39 cellular contexts compared by ENCODE assay signal in genomic region chrX:87272491-87272890, GRCh38.
"Had no signal": no experiment of that assay in that cellular context is flagged by ENCODE, and none has a peak within 500 bp of the region (broad histone marks: within the 10 kb centered on the region; RNA-seq: fewer than 3 reads in every experiment).

No MANE protein-coding gene starts in this region.

- H3K36me3 ChIP-seq: adrenal gland, cardiac muscle cell, esophagus squamous epithelium, gastroesophageal sphincter, heart right ventricle, WERI-Rb-1 had no signal

- H3K27ac ChIP-seq: adrenal gland, body of pancreas, cardiac muscle cell, epithelial cell of prostate, esophagus squamous epithelium, gastroesophageal sphincter, heart right ventricle, WERI-Rb-1 had no signal

- H3K4me1 Mint-ChIP-seq: activated CD4-positive, alpha-beta T cell treated with anti-CD3 and anti-CD28 coated beads for 36 hours; activated CD4-positive, alpha-beta T cell treated with anti-CD3 and anti-CD28 coated beads, Interleukin-2, amount 10 ng/mL, durations not matched to agents 24 days and 14 days; activated CD8-positive, alpha-beta memory T cell treated with anti-CD3 and anti-CD28 coated beads, Interleukin-2, amount 10 ng/mL, durations not matched to agents 7 days and 5 days; activated naive CD4-positive, alpha-beta T cell treated with anti-CD3 and anti-CD28 coated beads, Interleukin-2, amount 50 U/mL, for 24 hours; activated naive CD8-positive, alpha-beta T cell treated with anti-CD3 and anti-CD28 coated beads for 36 hours; activated naive CD8-positive, alpha-beta T cell treated with anti-CD3 and anti-CD28 coated beads, Interleukin-2, amount 50 U/mL, for 24 hours; central memory CD8-positive, alpha-beta T cell; T-helper 17 cell had no signal

- ATAC-seq: activated CD4-positive, alpha-beta T cell treated with anti-CD3 and anti-CD28 coated beads for 36 hours; activated CD8-positive, alpha-beta memory T cell treated with anti-CD3 and anti-CD28 coated beads, Interleukin-2, amount 10 ng/mL, durations not matched to agents 7 days and 5 days; activated CD8-positive, alpha-beta T cell treated with anti-CD3 and anti-CD28 coated beads, Interleukin-2, amount 10 ng/mL, durations not matched to agents 7 days and 5 days; activated naive CD8-positive, alpha-beta T cell treated with anti-CD3 and anti-CD28 coated beads, Interleukin-2, amount 50 U/mL, for 24 hours; body of pancreas; effector memory CD8-positive, alpha-beta T cell; gastroesophageal sphincter; heart right ventricle; T-helper 17 cell had no signal

- H3K36me3 Mint-ChIP-seq: activated CD4-positive, alpha-beta memory T cell treated with anti-CD3 and anti-CD28 coated beads for 36 hours; activated CD8-positive, alpha-beta memory T cell treated with anti-CD3 and anti-CD28 coated beads, Interleukin-2, amount 10 ng/mL, durations not matched to agents 7 days and 5 days; activated naive CD4-positive, alpha-beta T cell treated with anti-CD3 and anti-CD28 coated beads, Interleukin-2, amount 50 U/mL, for 24 hours; activated naive CD8-positive, alpha-beta T cell treated with anti-CD3 and anti-CD28 coated beads for 36 hours had no signal

- H3K4me3 ChIP-seq: adrenal gland, body of pancreas, cardiac muscle cell, esophagus squamous epithelium, gastroesophageal sphincter, heart right ventricle had no signal

- FAIRE-seq: endometrium, endothelial cell of umbilical vein had no signal

- DNase-seq: activated CD4-positive, alpha-beta memory T cell treated with anti-CD3 and anti-CD28 coated beads for 36 hours; activated CD4-positive, alpha-beta T cell treated with anti-CD3 and anti-CD28 coated beads for 36 hours; activated CD4-positive, alpha-beta T cell treated with anti-CD3 and anti-CD28 coated beads, Interleukin-2, amount 10 ng/mL, durations not matched to agents 24 days and 14 days; activated CD4-positive, CD25-positive, alpha-beta regulatory T cell; activated CD4-positive, CD25-positive, alpha-beta regulatory T cell treated with anti-CD3 and anti-CD28 coated beads, Interleukin-2, amount 50 U/mL, for 72 hours; activated CD8-positive, alpha-beta memory T cell treated with anti-CD3 and anti-CD28 coated beads, Interleukin-2, amount 10 ng/mL, durations not matched to agents 7 days and 5 days; activated CD8-positive, alpha-beta memory T cell treated with anti-CD3 and anti-CD28 coated beads, Interleukin-2, amount 50 U/mL, for 4 hours; activated CD8-positive, alpha-beta T cell treated with anti-CD3 and anti-CD28 coated beads, Interleukin-2, amount 10 ng/mL, durations not matched to agents 7 days and 5 days; activated effector memory CD4-positive, alpha-beta T cell treated with anti-CD3 and anti-CD28 coated beads, Interleukin-2, amount 50 U/mL, for 16 hours; activated naive CD4-positive, alpha-beta T cell treated with anti-CD3 and anti-CD28 coated beads for 36 hours; activated naive CD8-positive, alpha-beta T cell treated with anti-CD3 and anti-CD28 coated beads for 36 hours; activated naive CD8-positive, alpha-beta T cell treated with anti-CD3 and anti-CD28 coated beads, Interleukin-2, amount 50 U/mL, for 24 hours; activated T-cell treated with anti-CD3 and anti-CD28 coated beads, Interleukin-2, amount 50 U/mL, for 1 hour; activated T-cell treated with anti-CD3 and anti-CD28 coated beads, Interleukin-2, amount 50 U/mL, for 48 hours; adrenal gland; amygdala; aorta; body of pancreas; cortex of kidney; dermis blood vessel endothelial cell; effector CD4-positive, alpha-beta T cell; effector memory CD8-positive, alpha-beta T cell; esophagus squamous epithelium; foreskin melanocyte; heart right ventricle; T-helper 1 cell; T-helper 17 cell; T1000; WERI-Rb-1 had no signal

- H3K4me1 ChIP-seq: adrenal gland, body of pancreas, esophagus squamous epithelium, gastroesophageal sphincter, heart right ventricle had no signal

- H3K27me3 ChIP-seq: body of pancreas, cardiac muscle cell, esophagus squamous epithelium, gastroesophageal sphincter, heart right ventricle had no signal

- H3K27me3 Mint-ChIP-seq: activated CD4-positive, alpha-beta memory T cell treated with anti-CD3 and anti-CD28 coated beads for 36 hours; activated CD4-positive, alpha-beta T cell treated with anti-CD3 and anti-CD28 coated beads for 36 hours; activated CD4-positive, alpha-beta T cell treated with anti-CD3 and anti-CD28 coated beads, Interleukin-2, amount 10 ng/mL, durations not matched to agents 24 days and 14 days; activated CD8-positive, alpha-beta memory T cell treated with anti-CD3 and anti-CD28 coated beads, Interleukin-2, amount 10 ng/mL, durations not matched to agents 7 days and 5 days; activated naive CD4-positive, alpha-beta T cell treated with anti-CD3 and anti-CD28 coated beads, Interleukin-2, amount 50 U/mL, for 24 hours; activated naive CD8-positive, alpha-beta T cell treated with anti-CD3 and anti-CD28 coated beads for 36 hours; activated naive CD8-positive, alpha-beta T cell treated with anti-CD3 and anti-CD28 coated beads, Interleukin-2, amount 50 U/mL, for 24 hours; central memory CD8-positive, alpha-beta T cell; effector memory CD8-positive, alpha-beta T cell; T-helper 17 cell had no signal

- H3K9me3 Mint-ChIP-seq: activated CD4-positive, alpha-beta memory T cell treated with anti-CD3 and anti-CD28 coated beads for 36 hours; activated CD4-positive, alpha-beta T cell treated with anti-CD3 and anti-CD28 coated beads, Interleukin-2, amount 10 ng/mL, durations not matched to agents 24 days and 14 days; activated naive CD4-positive, alpha-beta T cell treated with anti-CD3 and anti-CD28 coated beads for 36 hours; activated naive CD4-positive, alpha-beta T cell treated with anti-CD3 and anti-CD28 coated beads, Interleukin-2, amount 50 U/mL, for 24 hours; activated naive CD8-positive, alpha-beta T cell treated with anti-CD3 and anti-CD28 coated beads for 36 hours; activated naive CD8-positive, alpha-beta T cell treated with anti-CD3 and anti-CD28 coated beads, Interleukin-2, amount 50 U/mL, for 24 hours; activated T-helper 1 cell treated with anti-CD3 and anti-CD28 coated beads, Interleukin-12 subunit alpha, Interleukin-12 subunit beta, Interleukin-2, Interleukin-4 antibody, amounts not matched to agents 30 ng/mL and 10 ng/mL and 1 ng/mL, durations not matched to agents 14 hours and 24 hours and 36 hours; activated T-helper 2 cell treated with anti-CD3 and anti-CD28 coated beads, Interferon-gamma antibody, Interleukin-2, Interleukin-4, amounts not matched to agents 10 μg/mL and 5 μg/mL and 100 μg/mL, durations not matched to agents 14 hours and 24 hours and 36 hours; central memory CD8-positive, alpha-beta T cell; effector memory CD8-positive, alpha-beta T cell; T-helper 2 cell treated with Interferon-gamma antibody and Interleukin-4, amounts not matched to agents 5 μg/mL and 100 μg/mL, for 36 hours had no signal

- H3K27ac Mint-ChIP-seq: activated CD4-positive, alpha-beta memory T cell treated with anti-CD3 and anti-CD28 coated beads for 36 hours; activated CD4-positive, alpha-beta T cell treated with anti-CD3 and anti-CD28 coated beads for 36 hours; activated CD4-positive, alpha-beta T cell treated with anti-CD3 and anti-CD28 coated beads, Interleukin-2, amount 10 ng/mL, durations not matched to agents 24 days and 14 days; activated CD8-positive, alpha-beta memory T cell treated with anti-CD3 and anti-CD28 coated beads, Interleukin-2, amount 10 ng/mL, durations not matched to agents 7 days and 5 days; activated CD8-positive, alpha-beta T cell treated with anti-CD3 and anti-CD28 coated beads, Interleukin-2, amount 10 ng/mL, durations not matched to agents 7 days and 5 days; activated naive CD4-positive, alpha-beta T cell treated with anti-CD3 and anti-CD28 coated beads for 36 hours; activated naive CD4-positive, alpha-beta T cell treated with anti-CD3 and anti-CD28 coated beads, Interleukin-2, amount 50 U/mL, for 24 hours; activated naive CD8-positive, alpha-beta T cell treated with anti-CD3 and anti-CD28 coated beads for 36 hours; activated naive CD8-positive, alpha-beta T cell treated with anti-CD3 and anti-CD28 coated beads, Interleukin-2, amount 50 U/mL, for 24 hours; activated T-helper 1 cell treated with anti-CD3 and anti-CD28 coated beads, Interleukin-12 subunit alpha, Interleukin-12 subunit beta, Interleukin-2, Interleukin-4 antibody, amounts not matched to agents 30 ng/mL and 10 ng/mL and 1 ng/mL, durations not matched to agents 14 hours and 24 hours and 36 hours; activated T-helper 2 cell treated with anti-CD3 and anti-CD28 coated beads, Interferon-gamma antibody, Interleukin-2, Interleukin-4, amounts not matched to agents 10 μg/mL and 5 μg/mL and 100 μg/mL, durations not matched to agents 14 hours and 24 hours and 36 hours; effector memory CD8-positive, alpha-beta T cell; T-helper 17 cell; T-helper 2 cell treated with Interferon-gamma antibody and Interleukin-4, amounts not matched to agents 5 μg/mL and 100 μg/mL, for 36 hours had no signal

- H3K9me3 ChIP-seq: adrenal gland, body of pancreas, esophagus squamous epithelium, gastroesophageal sphincter had no signal

- H3K4me3 Mint-ChIP-seq: activated CD4-positive, alpha-beta memory T cell treated with anti-CD3 and anti-CD28 coated beads for 36 hours; activated CD4-positive, alpha-beta T cell treated with anti-CD3 and anti-CD28 coated beads for 36 hours; activated CD4-positive, alpha-beta T cell treated with anti-CD3 and anti-CD28 coated beads, Interleukin-2, amount 10 ng/mL, durations not matched to agents 24 days and 14 days; activated CD8-positive, alpha-beta memory T cell treated with anti-CD3 and anti-CD28 coated beads, Interleukin-2, amount 10 ng/mL, durations not matched to agents 7 days and 5 days; activated CD8-positive, alpha-beta T cell treated with anti-CD3 and anti-CD28 coated beads, Interleukin-2, amount 10 ng/mL, durations not matched to agents 7 days and 5 days; activated naive CD4-positive, alpha-beta T cell treated with anti-CD3 and anti-CD28 coated beads for 36 hours; activated naive CD4-positive, alpha-beta T cell treated with anti-CD3 and anti-CD28 coated beads, Interleukin-2, amount 50 U/mL, for 24 hours; activated naive CD8-positive, alpha-beta T cell treated with anti-CD3 and anti-CD28 coated beads for 36 hours; activated naive CD8-positive, alpha-beta T cell treated with anti-CD3 and anti-CD28 coated beads, Interleukin-2, amount 50 U/mL, for 24 hours; activated T-helper 1 cell treated with anti-CD3 and anti-CD28 coated beads, Interleukin-12 subunit alpha, Interleukin-12 subunit beta, Interleukin-2, Interleukin-4 antibody, amounts not matched to agents 30 ng/mL and 10 ng/mL and 1 ng/mL, durations not matched to agents 14 hours and 24 hours and 36 hours; central memory CD8-positive, alpha-beta T cell; effector memory CD8-positive, alpha-beta T cell; T-helper 17 cell; T-helper 2 cell treated with Interferon-gamma antibody and Interleukin-4, amounts not matched to agents 5 μg/mL and 100 μg/mL, for 36 hours had no signal
